ENCODE assay signal across 12 cellular contexts in the genomic region with DNA sequence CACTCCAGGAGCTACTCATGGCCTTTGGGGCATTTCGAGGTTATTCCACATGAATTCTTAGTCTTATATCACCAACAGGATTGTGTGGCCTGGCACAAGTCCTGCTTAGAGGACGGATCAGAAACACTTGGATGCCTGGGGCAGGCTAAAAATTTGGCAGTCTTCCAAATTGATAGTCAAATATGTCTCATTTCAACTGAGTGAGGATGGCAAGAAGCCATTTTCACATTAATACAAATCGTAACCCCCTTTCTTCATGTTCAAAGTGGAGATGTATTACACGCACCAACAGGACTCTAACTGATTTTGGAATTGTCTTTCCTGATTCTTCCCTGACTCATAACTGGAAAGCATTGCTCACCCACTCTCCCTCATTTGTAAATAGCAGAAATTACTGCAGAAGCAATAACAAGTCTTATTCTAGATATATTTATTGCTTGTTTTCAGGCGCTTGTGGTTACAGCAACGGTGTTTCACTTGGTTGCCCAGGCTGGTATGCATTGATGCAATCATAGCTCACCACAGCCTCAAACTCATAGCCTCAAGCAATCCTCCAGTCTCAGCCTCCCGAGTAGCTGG. TPM values are rescaled to one million over a fixed set of nuclear protein-coding genes. Genes with fewer than 3 reads are reported as not detected.
A peak's percentile ranks its signal among the peaks of the same experiment; 100 is the strongest.
DNase-seq lines count a peak whose midpoint lies in the region; ATAC-seq lines count a peak whose summit lies in the region.
"Had no signal": no experiment of that assay in that cellular context is flagged by ENCODE, and none has a peak within 500 bp of the region (broad histone marks: within the 10 kb centered on the region; RNA-seq: fewer than 3 reads in every experiment).

No MANE protein-coding gene starts in this region.

- DNase-seq in A172 (ENCODE audit: low spot score) (peak; percentile 62), GM04503 (ENCODE audit: low read depth) (peak; percentile 38), NCI-H345 treated with DMSO at 0.1 percent for 48 hours (lab: John Stamatoyannopoulos, UW; ENCODE audit: unreplicated experiment) (peak; percentile 29), dermis blood vessel endothelial cell (peak; percentile 42), SHP77 (lab: John Stamatoyannopoulos, UW) (no peak)
- no peak for DNase-seq in activated CD4-positive, CD25-positive, alpha-beta regulatory T cell treated with anti-CD3 and anti-CD28 coated beads, Interleukin-2, amount 50 U/mL, for 72 hours

- no peak for ATAC-seq in GM18907 (IDR thresholded peaks at IDR 0.05; ENCODE audit: unreplicated experiment)
- ATAC-seq in GM21576 (IDR thresholded peaks at IDR 0.05; ENCODE audit: unreplicated experiment), result no peak

RNA-seq across cellular contexts. Expression of gene CCDC86, which starts 10.3 kb away (rescaled TPM):
- total RNA-seq in A172 (2014; rRNA removed; shearing (Covaris generic)), result 14.2 and 15.7 TPM in 2 replicates
- 14.0 and 31.2 TPM in 2 replicates for total RNA-seq in dermis blood vessel endothelial cell

RNA-seq across cellular contexts. Expression of gene PTGDR2, which starts 24.2 kb away (rescaled TPM):
- 0.10 TPM in 1 of 2 replicates, not detected in the other for total RNA-seq in A172 (2014; rRNA removed; shearing (Covaris generic))
- 0.05 TPM in 1 of 2 replicates, not detected in the other for total RNA-seq in dermis blood vessel endothelial cell
- total RNA-seq: H9 had no signal

RNA-seq across cellular contexts. Expression of gene ZP1, which starts 35.8 kb away (rescaled TPM):
- total RNA-seq in A172 (2014; rRNA removed; shearing (Covaris generic)), result 0.05 and 1.1 TPM in 2 replicates
- not detected in 2 replicates for total RNA-seq in dermis blood vessel endothelial cell
- total RNA-seq: H9, right lobe of liver, temporal lobe had no signal

RNA-seq across cellular contexts. Expression of gene MS4A10, which starts 46.5 kb away (rescaled TPM):
- total RNA-seq in A172 (2014; rRNA removed; shearing (Covaris generic)), result not detected in 2 replicates
- total RNA-seq in dermis blood vessel endothelial cell, result not detected in 2 replicates
- total RNA-seq: H9; right lobe of liver; T-helper 2 cell treated with Interferon-gamma antibody and Interleukin-4, amounts not matched to agents 100 ng/mL and 5 ng/mL, for 36 hours; temporal lobe had no signal

Comparison
In these comparisons a context has a peak if more than half of its experiments do, and no peak if none do; other contexts are left out.
1. DNase-seq: peak in A172 (single experiment), GM04503 (single experiment), NCI-H345 treated with DMSO at 0.1 percent for 48 hours (single experiment) and dermis blood vessel endothelial cell (single experiment); none in activated CD4-positive, CD25-positive, alpha-beta regulatory T cell treated with anti-CD3 and anti-CD28 coated beads, Interleukin-2, amount 50 U/mL, for 72 hours (single experiment) and SHP77 (0 of 2).